Comparison of ENCODE assay signal across 29 cellular contexts in genomic region chr1:45395051-45395450, GRCh38. TPM values are rescaled to one million over a fixed set of nuclear protein-coding genes. Genes with fewer than 3 reads are reported as not detected.
A peak's percentile ranks its signal among the peaks of the same experiment; 100 is the strongest.
DNase-seq lines count a peak whose midpoint lies in the region; ATAC-seq and TF ChIP-seq lines count a peak whose summit lies in the region.
"Had no signal": no experiment of that assay in that cellular context is flagged by ENCODE, and none has a peak within 500 bp of the region (broad histone marks: within the 10 kb centered on the region; RNA-seq: fewer than 3 reads in every experiment).

No MANE protein-coding gene starts in this region.

- no peaks in the 10 kb centered on the region for H3K79me2 ChIP-seq in MM.1S (ENCODE audit: low read length)

- H3K4me1 ChIP-seq in MM.1S (ENCODE audit: low read length) = peaks cover 15% of the 10 kb centered on the region
- H3K4me1 ChIP-seq in colonic mucosa = peaks cover 4% of the 10 kb centered on the region
- H3K4me1 ChIP-seq: testis had no signal

- H3K9me2 ChIP-seq in MM.1S (replicated peaks; ENCODE audit: insufficient read depth, low read length) = no peaks in the 10 kb centered on the region

- no peak for ATAC-seq in stimulated activated effector memory CD8-positive, alpha-beta T cell treated with anti-CD3 and anti-CD28 coated beads, Interleukin-12 subunit alpha, Interleukin-12 subunit beta, amount 100 ng/mL, for 72 hours
- ATAC-seq: HCT116, left cardiac atrium, Panc1 had no signal

- TF ChIP-seq CTCF in MM.1S (IDR thresholded peaks at IDR 0.05; ENCODE audit: low read length) (no peak), colonic mucosa (IDR thresholded peaks at IDR 0.05) (no peak)

- H3K27ac ChIP-seq in MM.1S (ENCODE audit: low read length) = no peak overlapping the region
- H3K27ac ChIP-seq in colonic mucosa = peak overlapping the region; percentile 56
- H3K27ac ChIP-seq: testis had no signal

- H3K27me3 Mint-ChIP-seq in activated T-cell treated with anti-CD3 and anti-CD28 coated beads, Interleukin-2, amount 50 U/mL, for 24 hours = no peaks in the 10 kb centered on the region
- H3K27me3 Mint-ChIP-seq: activated CD4-positive, alpha-beta memory T cell treated with anti-CD3 and anti-CD28 coated beads, Interleukin-2, amount 10 ng/mL, durations not matched to agents 7 days and 5 days; CD4-positive, alpha-beta memory T cell; stimulated activated naive CD8-positive, alpha-beta T cell treated with anti-CD3 and anti-CD28 coated beads, Interleukin-15, Interleukin-2, amounts not matched to agents 100 ng/mL and 50 ng/mL, for 24 hours had no signal

- H3K36me3 Mint-ChIP-seq in activated T-cell treated with anti-CD3 and anti-CD28 coated beads, Interleukin-2, amount 50 U/mL, for 24 hours (ENCODE audit: low read depth) = no peaks in the 10 kb centered on the region
- H3K36me3 Mint-ChIP-seq in stimulated activated effector memory CD8-positive, alpha-beta T cell treated with anti-CD3 and anti-CD28 coated beads, Interleukin-12 subunit alpha, Interleukin-12 subunit beta, amount 100 ng/mL, for 72 hours = no peaks in the 10 kb centered on the region
- H3K36me3 Mint-ChIP-seq: activated naive CD4-positive, alpha-beta T cell treated with anti-CD3 and anti-CD28 coated beads, Interleukin-2, amount 50 U/mL, for 72 hours; CD4-positive, alpha-beta memory T cell had no signal

- H3K36me3 ChIP-seq in MM.1S (replicated peaks; ENCODE audit: insufficient read depth, low read length) (no peaks in the 10 kb centered on the region), colonic mucosa (no peaks in the 10 kb centered on the region)

- no peaks in the 10 kb centered on the region for H3K9me3 Mint-ChIP-seq in activated T-cell treated with anti-CD3 and anti-CD28 coated beads, Interleukin-2, amount 50 U/mL, for 24 hours
- no peaks in the 10 kb centered on the region for H3K9me3 Mint-ChIP-seq in stimulated activated effector memory CD8-positive, alpha-beta T cell treated with anti-CD3 and anti-CD28 coated beads, Interleukin-12 subunit alpha, Interleukin-12 subunit beta, amount 100 ng/mL, for 72 hours
- H3K9me3 Mint-ChIP-seq: activated CD4-positive, alpha-beta memory T cell treated with anti-CD3 and anti-CD28 coated beads, Interleukin-2, amount 10 ng/mL, durations not matched to agents 7 days and 5 days; activated naive CD4-positive, alpha-beta T cell treated with anti-CD3 and anti-CD28 coated beads, Interleukin-2, amount 50 U/mL, for 72 hours; activated T-helper 2 cell treated with anti-CD3 and anti-CD28 coated beads, Interferon-gamma antibody, Interleukin-2, Interleukin-4, amounts not matched to agents 10 μg/mL and 5 μg/mL and 100 μg/mL, durations not matched to agents 14 hours and 24 hours and 36 hours; CD4-positive, alpha-beta memory T cell; nephron progenitor cell; stimulated activated naive CD8-positive, alpha-beta T cell treated with anti-CD3 and anti-CD28 coated beads, Interleukin-15, Interleukin-2, amounts not matched to agents 100 ng/mL and 50 ng/mL, for 24 hours had no signal

- intact Hi-C loops in colonic mucosa (cut with DNase I) = no loop called here

- H3K4me2 ChIP-seq in MM.1S (ENCODE audit: low read depth, low read length) = peak overlapping the region; percentile 21; the same call in 1 of the 2 replicates

- peaks cover 24% of the 10 kb centered on the region for H3K4me1 Mint-ChIP-seq in activated T-cell treated with anti-CD3 and anti-CD28 coated beads, Interleukin-2, amount 50 U/mL, for 24 hours (ENCODE audit: low read depth)
- peaks cover 20% of the 10 kb centered on the region for H3K4me1 Mint-ChIP-seq in stimulated activated effector memory CD8-positive, alpha-beta T cell treated with anti-CD3 and anti-CD28 coated beads, Interleukin-12 subunit alpha, Interleukin-12 subunit beta, amount 100 ng/mL, for 72 hours

- H3K9me3 ChIP-seq in MM.1S (replicated peaks; ENCODE audit: insufficient read depth, low read length) = no peaks in the 10 kb centered on the region
- no peaks in the 10 kb centered on the region for H3K9me3 ChIP-seq in colonic mucosa
- H3K9me3 ChIP-seq: mucosa of descending colon, testis had no signal

- no peak for DNase-seq in activated T-cell treated with anti-CD3 and anti-CD28 coated beads, Interleukin-2, amount 50 U/mL, for 24 hours
- DNase-seq in activated T-cell treated with anti-CD3 and anti-CD28 coated beads for 4 hours = no peak
- DNase-seq in MM.1S = no peak
- DNase-seq in colonic mucosa = no peak
- DNase-seq in stimulated activated effector memory CD8-positive, alpha-beta T cell treated with anti-CD3 and anti-CD28 coated beads, Interleukin-12 subunit alpha, Interleukin-12 subunit beta, amount 100 ng/mL, for 72 hours (ENCODE audit: low spot score in 2 of 2) = no peak
- DNase-seq in NCI-H82 (lab: John Stamatoyannopoulos, UW) = no peak
- no peak for DNase-seq in AG08395 (ENCODE audit: low spot score)
- DNase-seq in SHP77 treated with DMSO at 0.1 percent for 48 hours (lab: John Stamatoyannopoulos, UW) = no peak
- DNase-seq: 8988T; activated CD4-positive, alpha-beta memory T cell treated with anti-CD3 and anti-CD28 coated beads, Interleukin-2, amount 10 ng/mL, durations not matched to agents 7 days and 5 days; activated CD8-positive, alpha-beta memory T cell treated with anti-CD3 and anti-CD28 coated beads, Interleukin-2, amount 50 U/mL, for 4 hours; amygdala; CD4-positive, alpha-beta memory T cell; hippocampal formation; left cardiac atrium; NCI-H1417; NCI-H2029; NCI-H524 treated with DMSO at 0.1 percent for 48 hours; nephron progenitor cell; NK-92 treated with Interleukin-12 subunit alpha and Interleukin-12 subunit beta, amount 100 ng/mL, for 24 hours; SHP77; testis had no signal

- H3K27me3 ChIP-seq in MM.1S (replicated peaks; ENCODE audit: insufficient read depth, low read length) (no peaks in the 10 kb centered on the region), colonic mucosa (no peaks in the 10 kb centered on the region)
- H3K27me3 ChIP-seq: testis had no signal

- no peak overlapping the region for H3K9ac ChIP-seq in MM.1S (ENCODE audit: low read length)
- no peak overlapping the region for H3K9ac ChIP-seq in colonic mucosa (ENCODE audit: low read depth in 2 of 2, low read length in 2 of 2)

- no peaks in the 10 kb centered on the region for H3F3A ChIP-seq in MM.1S (ENCODE audit: insufficient read depth, low read length)

- H3K4me3 ChIP-seq in MM.1S (ENCODE audit: low read length) (no peak overlapping the region), colonic mucosa (no peak overlapping the region)
- H3K4me3 ChIP-seq: lung, mucosa of descending colon, testis had no signal

- H3K27ac Mint-ChIP-seq in activated T-cell treated with anti-CD3 and anti-CD28 coated beads, Interleukin-2, amount 50 U/mL, for 24 hours = peak overlapping the region; percentile 39
- H3K27ac Mint-ChIP-seq in stimulated activated effector memory CD8-positive, alpha-beta T cell treated with anti-CD3 and anti-CD28 coated beads, Interleukin-12 subunit alpha, Interleukin-12 subunit beta, amount 100 ng/mL, for 72 hours = peak overlapping the region; percentile 32
- H3K27ac Mint-ChIP-seq: activated CD4-positive, alpha-beta memory T cell treated with anti-CD3 and anti-CD28 coated beads, Interleukin-2, amount 10 ng/mL, durations not matched to agents 7 days and 5 days; activated naive CD4-positive, alpha-beta T cell treated with anti-CD3 and anti-CD28 coated beads, Interleukin-2, amount 50 U/mL, for 72 hours; activated T-helper 2 cell treated with anti-CD3 and anti-CD28 coated beads, Interferon-gamma antibody, Interleukin-2, Interleukin-4, amounts not matched to agents 10 μg/mL and 5 μg/mL and 100 μg/mL, durations not matched to agents 14 hours and 24 hours and 36 hours; stimulated activated naive CD8-positive, alpha-beta T cell treated with anti-CD3 and anti-CD28 coated beads, Interleukin-15, Interleukin-2, amounts not matched to agents 100 ng/mL and 50 ng/mL, for 24 hours had no signal

- H4K20me1 ChIP-seq in MM.1S (ENCODE audit: insufficient read depth, low read length) = no peaks in the 10 kb centered on the region

- no peak overlapping the region for H2AFZ ChIP-seq in MM.1S (ENCODE audit: low read length)

- H3K4me3 Mint-ChIP-seq in activated T-cell treated with anti-CD3 and anti-CD28 coated beads, Interleukin-2, amount 50 U/mL, for 24 hours = no peak overlapping the region
- no peak overlapping the region for H3K4me3 Mint-ChIP-seq in stimulated activated effector memory CD8-positive, alpha-beta T cell treated with anti-CD3 and anti-CD28 coated beads, Interleukin-12 subunit alpha, Interleukin-12 subunit beta, amount 100 ng/mL, for 72 hours
- H3K4me3 Mint-ChIP-seq: activated CD4-positive, alpha-beta memory T cell treated with anti-CD3 and anti-CD28 coated beads, Interleukin-2, amount 10 ng/mL, durations not matched to agents 7 days and 5 days; CD4-positive, alpha-beta memory T cell; nephron progenitor cell; stimulated activated naive CD8-positive, alpha-beta T cell treated with anti-CD3 and anti-CD28 coated beads, Interleukin-15, Interleukin-2, amounts not matched to agents 100 ng/mL and 50 ng/mL, for 24 hours had no signal

RNA-seq across cellular contexts. Expression of gene MUTYH, which starts 54.8 kb away (rescaled TPM):
- 10 to 100 TPM; 17.0 to 65.0 TPM for total RNA-seq in colonic mucosa

RNA-seq across cellular contexts. Expression of gene TOE1, which starts 55.1 kb away (rescaled TPM):
- 10 to 100 TPM; 10.1 to 20.5 TPM for total RNA-seq in colonic mucosa
